ENCODE assay signal across 9 cellular contexts in genomic region chr17:81285894-81286293, GRCh38. TPM values are rescaled to one million over a fixed set of nuclear protein-coding genes. Genes with fewer than 3 reads are reported as not detected.
A peak's percentile ranks its signal among the peaks of the same experiment; 100 is the strongest.
DNase-seq lines count a peak whose midpoint lies in the region; ATAC-seq and TF ChIP-seq lines count a peak whose summit lies in the region.
"Had no signal": no experiment of that assay in that cellular context is flagged by ENCODE, and none has a peak within 500 bp of the region (broad histone marks: within the 10 kb centered on the region; RNA-seq: fewer than 3 reads in every experiment).

No MANE protein-coding gene starts in this region.

- H3K4me2 ChIP-seq in GM23248 (ENCODE audit: unreplicated experiment) = no peak overlapping the region

- peaks cover 17 to 53% (median 41%) of the 10 kb centered on the region in 4 donors for H3K4me1 Mint-ChIP-seq in naive thymus-derived CD8-positive, alpha-beta T cell

- H3K9me3 Mint-ChIP-seq in naive thymus-derived CD8-positive, alpha-beta T cell = no peaks in the 10 kb centered on the region

- in situ Hi-C loops in GM23248 (cut with MboI) = no loop called here

- intact Hi-C loops in A673 (cut with micrococcal nuclease; ENCODE audit: unreplicated experiment) = no loop called here

- H3K27me3 Mint-ChIP-seq in naive thymus-derived CD8-positive, alpha-beta T cell = no peaks in the 10 kb centered on the region

- H3K4me3 ChIP-seq in A673 (ENCODE audit: low read depth, low read length, poor library complexity, severe bottlenecking) = no peak overlapping the region
- peak overlapping the region; percentile 63 for H3K4me3 ChIP-seq in coronary artery
- no peak overlapping the region for H3K4me3 ChIP-seq in WERI-Rb-1 (ENCODE audit: low read depth, low read length)
- H3K4me3 ChIP-seq in GM23248 = no peak overlapping the region
- H3K4me3 ChIP-seq in H7 (ENCODE audit: insufficient read depth, low read depth, low read length) = no peak overlapping the region

- H3K36me3 Mint-ChIP-seq in naive thymus-derived CD8-positive, alpha-beta T cell = peaks cover 0 to 35% (median 2%) of the 10 kb centered on the region in 3 donors

- TF ChIP-seq CTCF in A673 (conservative IDR thresholded peaks at IDR 0.05; ENCODE audit: low read depth, low read length) (no peak), coronary artery (IDR thresholded peaks at IDR 0.05) (no peak), WERI-Rb-1 (IDR thresholded peaks at IDR 0.05; ENCODE audit: low read depth, low read length) (no peak)

- WGBS in GM23248 (ENCODE audit: low coverage in 1 of 2, low lambda C conversion rate in 2 of 2, missing lambda C conversion rate in 2 of 2), 2 experiments = 82 to 84% methylated on average over 12 of the region's 12 CpGs

- H3K27me3 ChIP-seq in A673 (replicated peaks; ENCODE audit: insufficient read depth, low read depth, low read length, poor library complexity) (no peaks in the 10 kb centered on the region), WERI-Rb-1 (ENCODE audit: insufficient read depth, low read depth, severe bottlenecking) (no peaks in the 10 kb centered on the region), GM23248 (replicated peaks; ENCODE audit: insufficient read depth) (no peaks in the 10 kb centered on the region), H7 (ENCODE audit: control insufficient read depth, insufficient read depth, low read length) (no peaks in the 10 kb centered on the region)

- no peaks in the 10 kb centered on the region for H3K9me3 ChIP-seq in A673 (ENCODE audit: low read depth, low read length, poor library complexity, severe bottlenecking)
- peaks cover 2% of the 10 kb centered on the region for H3K9me3 ChIP-seq in WERI-Rb-1 (ENCODE audit: severe bottlenecking)
- no peaks in the 10 kb centered on the region for H3K9me3 ChIP-seq in GM23248 (ENCODE audit: low read depth)

- H3F3A ChIP-seq in GM23248 (ENCODE audit: insufficient read depth) = no peaks in the 10 kb centered on the region

- H3K79me2 ChIP-seq in GM23248 (ENCODE audit: insufficient read depth) = peaks cover 58% of the 10 kb centered on the region

- no peaks in the 10 kb centered on the region; the same call in 1 of the 2 replicates for H4K20me1 ChIP-seq in GM23248 (ENCODE audit: insufficient read depth)

- H3K27ac ChIP-seq in A673 (ENCODE audit: low read depth, low read length, poor library complexity, severe bottlenecking) = peak overlapping the region; percentile 67
- peak overlapping the region; percentile 12 to 78 for H3K27ac ChIP-seq in coronary artery
- H3K27ac ChIP-seq in WERI-Rb-1 = no peak overlapping the region
- H3K27ac ChIP-seq in GM23248 = no peak overlapping the region

- H3K4me1 ChIP-seq in A673 (ENCODE audit: insufficient read depth, low read length, poor library complexity, severe bottlenecking) (no peaks in the 10 kb centered on the region), GM23248 (ENCODE audit: insufficient read depth) (no peaks in the 10 kb centered on the region)

- no peak overlapping the region for H3K9ac ChIP-seq in GM23248

- DNase-seq in A673 (ENCODE audit: low spot score) (no peak), Kasumi-1 (lab: John Stamatoyannopoulos, UW) (peak; percentile 78 to 83), coronary artery (ENCODE audit: low spot score) (no peak), NCI-H345 (lab: John Stamatoyannopoulos, UW) (no peak), WERI-Rb-1 (no peak), GM23248 (no peak), H7 (no peak)
- DNase-seq in naive thymus-derived CD8-positive, alpha-beta T cell = no peak
- DNase-seq: PC-3 had no signal

- peak overlapping the region; percentile 80 to 89 (median 84) for H3K4me3 Mint-ChIP-seq in naive thymus-derived CD8-positive, alpha-beta T cell

- H3K27ac Mint-ChIP-seq in naive thymus-derived CD8-positive, alpha-beta T cell = peak overlapping the region in 9 of 10 donors; percentile 43 to 87 (median 63)

- no peak overlapping the region for H2AFZ ChIP-seq in GM23248

- H3K36me3 ChIP-seq in A673 (ENCODE audit: insufficient read depth, low read length, poor library complexity, severe bottlenecking) (peaks cover 12% of the 10 kb centered on the region), WERI-Rb-1 (peaks cover 36% of the 10 kb centered on the region), GM23248 (ENCODE audit: low read depth) (no peaks in the 10 kb centered on the region), H7 (replicated peaks; ENCODE audit: control insufficient read depth, insufficient read depth, low read length) (peaks cover 2% of the 10 kb centered on the region)

- CTCF ChIA-PET in A673 (lab: Charles Lee) = no interaction called here

- H3K9me2 ChIP-seq in GM23248 (ENCODE audit: insufficient read depth) = no peaks in the 10 kb centered on the region

- POLR2A ChIA-PET in A673 (lab: Charles Lee; ENCODE audit: low non-redundant PET) = no interaction called here
- POLR2A ChIA-PET in naive thymus-derived CD8-positive, alpha-beta T cell (lab: Charles Lee) = interaction anchor here (0.7 kb wide), 1 partner anchor 10 kb away, joined by 4 read pairs; no protein-coding TSS in a partner anchor

- ATAC-seq in naive thymus-derived CD8-positive, alpha-beta T cell = peak in 1 of 2 donors; percentile 5
- ATAC-seq: PC-3 had no signal

- no TSS peak for BruUV-seq in A673 (replicated peaks; lab: Mats Ljungman, UMichigan)

RNA-seq across cellular contexts. Expression of gene SLC38A10, which starts 9.2 kb away (rescaled TPM):
- total RNA-seq in A673 (2021) = 75.1 and 77.3 TPM in 2 replicates
- 10 to 100 TPM; 59.3 to 60.9 TPM for total RNA-seq in naive thymus-derived CD8-positive, alpha-beta T cell
- 10 to 100 TPM; 32.6 to 53.8 (median 39.7) TPM for polyA plus RNA-seq in naive thymus-derived CD8-positive, alpha-beta T cell
- total RNA-seq in GM23248 (2014; rRNA removed; shearing (Covaris generic)) = 133 and 137 TPM in 2 replicates
- 58.6 and 61.8 TPM in 2 replicates for polyA plus RNA-seq in GM23248 (2016; fragmentation: Nextera tagmentation; extraction: Ambion mirVana)
- total RNA-seq in H7 (2014; rRNA removed; shearing (Covaris generic)) = 39.1 and 44.2 TPM in 2 replicates

RNA-seq across cellular contexts. Expression of gene NDUFAF8, which starts 46.8 kb away (rescaled TPM):
- total RNA-seq in A673 (2021) = 58.6 and 64.9 TPM in 2 replicates
- total RNA-seq in naive thymus-derived CD8-positive, alpha-beta T cell = 10 to 100 TPM; 50.8 to 53.3 TPM
- 100 to 1,000 TPM in 2 of 3 donors, 10 to 100 TPM in 1; 85.2 to 135 (median 107) TPM for polyA plus RNA-seq in naive thymus-derived CD8-positive, alpha-beta T cell
- total RNA-seq in GM23248 (2014; rRNA removed; shearing (Covaris generic)) = 17.2 and 53.1 TPM in 2 replicates
- 134 and 136 TPM in 2 replicates for polyA plus RNA-seq in GM23248 (2016; fragmentation: Nextera tagmentation; extraction: Ambion mirVana)
- 32.6 and 38.8 TPM in 2 replicates for total RNA-seq in H7 (2014; rRNA removed; shearing (Covaris generic))

RNA-seq across cellular contexts. Expression of gene TEPSIN, which starts 47.0 kb away (rescaled TPM):
- 33.6 and 36.1 TPM in 2 replicates for total RNA-seq in A673 (2021)
- 100 to 1,000 TPM; 122 to 136 TPM for total RNA-seq in naive thymus-derived CD8-positive, alpha-beta T cell
- 1 to 10 TPM; 2.7 to 2.8 (median 2.8) TPM for polyA plus RNA-seq in naive thymus-derived CD8-positive, alpha-beta T cell
- 16.1 and 24.4 TPM in 2 replicates for total RNA-seq in GM23248 (2014; rRNA removed; shearing (Covaris generic))
- 2.2 and 2.7 TPM in 2 replicates for polyA plus RNA-seq in GM23248 (2016; fragmentation: Nextera tagmentation; extraction: Ambion mirVana)
- 18.1 and 19.8 TPM in 2 replicates for total RNA-seq in H7 (2014; rRNA removed; shearing (Covaris generic))

Comparison
In these comparisons a context has a peak if more than half of its experiments do, and no peak if none do; other contexts are left out.
1. DNase-seq: peak in Kasumi-1 (2 of 2); none in A673 (single experiment), coronary artery (single experiment), naive thymus-derived CD8-positive, alpha-beta T cell (0 of 10), NCI-H345 (single experiment), WERI-Rb-1 (single experiment), GM23248 (single experiment) and H7 (single experiment).
2. H3K27ac ChIP-seq: peak in A673 (single experiment) and coronary artery (2 of 2); none in WERI-Rb-1 (single experiment) and GM23248 (single experiment).